ENCODE assay signal across 3 cellular contexts in genomic region chr6:27195547-27195946, GRCh38. TPM values are rescaled to one million over a fixed set of nuclear protein-coding genes. Genes with fewer than 3 reads are reported as not detected.
"Had no signal": no experiment of that assay in that cellular context is flagged by ENCODE, and none has a peak within 500 bp of the region (broad histone marks: within the 10 kb centered on the region; RNA-seq: fewer than 3 reads in every experiment).

No MANE protein-coding gene starts in this region.

RNA-seq across cellular contexts. Expression of gene PRSS16, which starts 52.0 kb away (rescaled TPM):
- total RNA-seq: ascending aorta, cardiac septum, cerebellum had no signal
